Comparison of ENCODE assay signal across 10 cellular contexts in the genomic region with DNA sequence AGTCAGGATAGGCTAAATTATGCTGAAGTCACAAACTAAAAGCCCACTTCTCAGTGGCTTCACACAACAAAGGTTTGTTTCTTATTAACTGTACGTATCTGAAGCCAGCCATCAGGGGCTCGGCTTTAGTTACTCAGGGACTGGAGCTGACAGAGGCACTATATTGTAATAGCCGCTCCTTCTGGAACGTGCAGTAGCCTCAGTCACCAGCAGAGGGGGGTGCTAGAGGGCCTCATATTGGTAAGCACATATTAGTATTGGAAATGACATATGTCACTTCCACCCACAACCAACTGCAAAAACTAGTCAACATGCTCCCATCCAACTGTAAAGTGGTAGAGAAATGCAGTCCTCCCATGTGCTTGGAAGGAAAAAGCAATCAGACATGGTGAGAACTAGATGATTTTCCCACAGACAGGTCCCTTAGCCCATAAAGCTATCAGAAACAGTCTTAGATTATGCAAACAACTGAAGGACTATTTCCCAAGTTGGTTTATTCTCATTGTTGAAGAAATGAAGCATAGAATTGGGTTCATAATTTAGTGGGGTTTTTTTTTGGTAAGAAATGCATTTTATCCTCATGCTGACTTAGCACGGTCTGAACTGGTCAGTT.
DNase-seq lines count a peak whose midpoint lies in the region; FAIRE-seq and TF ChIP-seq lines count a peak whose summit lies in the region.
"Had no signal": no experiment of that assay in that cellular context is flagged by ENCODE, and none has a peak within 500 bp of the region (broad histone marks: within the 10 kb centered on the region; RNA-seq: fewer than 3 reads in every experiment).

No MANE protein-coding gene starts in this region.

- TF ChIP-seq CTCF in HFFc6 (IDR thresholded peaks at IDR 0.05), result peak; percentile 91
- TF ChIP-seq CTCF in MM.1S (IDR thresholded peaks at IDR 0.05; ENCODE audit: low read length), result peak; percentile 57
- TF ChIP-seq CTCF in astrocyte (IDR thresholded peaks at IDR 0.05; ENCODE audit: insufficient read depth, low read depth, low read length), result peak; percentile 79

- H3K4me2 ChIP-seq in MM.1S (ENCODE audit: low read depth, low read length) (no peak overlapping the region), astrocyte (ENCODE audit: low read length) (no peak overlapping the region)

- H3F3A ChIP-seq in MM.1S (ENCODE audit: insufficient read depth, low read length), result no peaks in the 10 kb centered on the region

- H3K9me2 ChIP-seq in MM.1S (replicated peaks; ENCODE audit: insufficient read depth, low read length), result no peaks in the 10 kb centered on the region

- H3K4me3 ChIP-seq in MM.1S (ENCODE audit: low read length), result no peak overlapping the region
- H3K4me3 ChIP-seq in astrocyte (ENCODE audit: insufficient read depth, low read depth, low read length), result no peak overlapping the region

- H3K4me1 ChIP-seq in MM.1S (ENCODE audit: low read length) (no peaks in the 10 kb centered on the region), astrocyte (ENCODE audit: insufficient read depth, low read length) (no peaks in the 10 kb centered on the region)

- H3K27ac Mint-ChIP-seq in HFFc6 (no peak overlapping the region), astrocyte (ENCODE audit: unreplicated experiment) (no peak overlapping the region)
- H3K27ac Mint-ChIP-seq: stimulated activated naive CD8-positive, alpha-beta T cell treated with anti-CD3 and anti-CD28 coated beads, Interleukin-15, Interleukin-2, amounts not matched to agents 100 ng/mL and 50 ng/mL, for 24 hours had no signal

- no peaks in the 10 kb centered on the region for H3K4me1 Mint-ChIP-seq in HFFc6 (ENCODE audit: low read depth)
- H3K4me1 Mint-ChIP-seq in astrocyte (ENCODE audit: low read depth, unreplicated experiment), result no peaks in the 10 kb centered on the region

- H3K36me3 Mint-ChIP-seq in HFFc6 (ENCODE audit: low read depth) (no peaks in the 10 kb centered on the region), astrocyte (ENCODE audit: low read depth, unreplicated experiment) (no peaks in the 10 kb centered on the region)

- H3K27me3 ChIP-seq in MM.1S (replicated peaks; ENCODE audit: insufficient read depth, low read length), result no peaks in the 10 kb centered on the region
- no peaks in the 10 kb centered on the region for H3K27me3 ChIP-seq in astrocyte (ENCODE audit: insufficient read depth, low read length)

- DNase-seq in NCI-H510A treated with DMSO at 0.1 percent for 48 hours (lab: John Stamatoyannopoulos, UW), result peak; percentile 8
- DNase-seq in NCI-H510A (lab: John Stamatoyannopoulos, UW), result no peak
- DNase-seq in HFFc6, result peak; percentile 25
- peak; percentile 39 for DNase-seq in MM.1S
- DNase-seq in T follicular helper cell (ENCODE audit: low read depth), result peak; percentile 31
- peak; percentile 11 for DNase-seq in astrocyte (ENCODE audit: low read depth)
- DNase-seq in iPS-NIHi11 (ENCODE audit: low spot score), result peak; percentile 72
- DNase-seq in stimulated activated CD4-positive, alpha-beta T cell treated with anti-CD3 and anti-CD28 coated beads, Interleukin-2, amount 100 ng/mL, for 4 hours (ENCODE audit: low read depth), result peak; percentile 23

- no peak overlapping the region for H2AFZ ChIP-seq in MM.1S (ENCODE audit: low read length)
- H2AFZ ChIP-seq in astrocyte (ENCODE audit: low read depth, low read length), result no peak overlapping the region

- no peak overlapping the region for H3K9ac ChIP-seq in MM.1S (ENCODE audit: low read length)
- no peak overlapping the region for H3K9ac ChIP-seq in astrocyte (ENCODE audit: low read length)

- H3K4me3 Mint-ChIP-seq in HFFc6 (no peak overlapping the region), astrocyte (ENCODE audit: unreplicated experiment) (no peak overlapping the region)
- H3K4me3 Mint-ChIP-seq: stimulated activated naive CD8-positive, alpha-beta T cell treated with anti-CD3 and anti-CD28 coated beads, Interleukin-15, Interleukin-2, amounts not matched to agents 100 ng/mL and 50 ng/mL, for 24 hours had no signal

- H3K36me3 ChIP-seq in MM.1S (replicated peaks; ENCODE audit: insufficient read depth, low read length) (no peaks in the 10 kb centered on the region), astrocyte (ENCODE audit: insufficient read depth, low read length) (no peaks in the 10 kb centered on the region)

- no peaks in the 10 kb centered on the region for H4K20me1 ChIP-seq in MM.1S (ENCODE audit: insufficient read depth, low read length)
- no peaks in the 10 kb centered on the region for H4K20me1 ChIP-seq in astrocyte (ENCODE audit: insufficient read depth, low read length)

- FAIRE-seq in astrocyte (lab: Jason Lieb, UNC), result no peak
- FAIRE-seq: G401.6 had no signal

- H3K79me2 ChIP-seq in MM.1S (ENCODE audit: low read length) (no peaks in the 10 kb centered on the region), astrocyte (ENCODE audit: insufficient read depth, low read length) (no peaks in the 10 kb centered on the region)

- peaks cover 3% of the 10 kb centered on the region for H3K27me3 Mint-ChIP-seq in HFFc6 (ENCODE audit: insufficient read depth)
- H3K27me3 Mint-ChIP-seq in astrocyte (ENCODE audit: low read depth, unreplicated experiment), result peaks cover 15% of the 10 kb centered on the region

- H3K9me3 ChIP-seq in MM.1S (replicated peaks; ENCODE audit: insufficient read depth, low read length) (no peaks in the 10 kb centered on the region), astrocyte (ENCODE audit: insufficient read depth, low read depth, low read length) (no peaks in the 10 kb centered on the region)

- H3K9me3 Mint-ChIP-seq in HFFc6 (no peaks in the 10 kb centered on the region), astrocyte (ENCODE audit: unreplicated experiment) (no peaks in the 10 kb centered on the region)
- H3K9me3 Mint-ChIP-seq: stimulated activated naive CD8-positive, alpha-beta T cell treated with anti-CD3 and anti-CD28 coated beads, Interleukin-15, Interleukin-2, amounts not matched to agents 100 ng/mL and 50 ng/mL, for 24 hours had no signal

- H3K27ac ChIP-seq in MM.1S (ENCODE audit: low read length), result no peak overlapping the region
- no peak overlapping the region for H3K27ac ChIP-seq in astrocyte (ENCODE audit: low read depth, low read length)
